ENCODE assay signal across 13 cellular contexts in the genomic region with DNA sequence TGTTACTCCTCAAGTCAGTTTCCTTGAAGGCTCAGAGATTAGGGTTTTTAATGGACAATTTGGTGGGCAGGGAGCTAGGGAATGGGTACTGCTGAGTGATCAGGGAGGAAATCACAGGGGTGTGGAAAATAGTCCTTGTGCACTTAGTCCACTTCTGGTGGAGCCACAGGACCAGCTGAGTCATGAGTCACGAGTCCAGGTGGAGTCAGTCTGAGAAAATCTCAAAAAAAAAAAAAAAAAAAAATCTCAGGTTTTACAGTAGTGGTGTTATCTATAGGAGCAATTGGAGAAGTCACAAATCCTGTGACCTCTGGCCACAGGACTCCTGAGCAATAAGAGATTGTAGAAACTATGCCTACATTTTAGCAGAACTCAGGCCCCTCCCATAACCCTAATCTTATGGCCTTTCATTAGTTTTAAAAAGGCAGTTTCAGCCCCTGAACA. TPM values are rescaled to one million over a fixed set of nuclear protein-coding genes. Genes with fewer than 3 reads are reported as not detected.
DNase-seq lines count a peak whose midpoint lies in the region; ATAC-seq and TF ChIP-seq lines count a peak whose summit lies in the region.
"Had no signal": no experiment of that assay in that cellular context is flagged by ENCODE, and none has a peak within 500 bp of the region (broad histone marks: within the 10 kb centered on the region; RNA-seq: fewer than 3 reads in every experiment).

No MANE protein-coding gene starts in this region.

- POLR2A ChIA-PET in HEK293 (lab: Yijun Ruan, JAX) (no interaction called here), RWPE1 (lab: Yijun Ruan, JAX; ENCODE audit: low non-redundant PET) (no interaction called here)

- no peak overlapping the region for H3K14ac ChIP-seq in H9 (ENCODE audit: insufficient read depth, low read length)

- no peaks in the 10 kb centered on the region for H3K27me3 Mint-ChIP-seq in H9 (ENCODE audit: low read depth)

- H2BK120ac ChIP-seq in H9 (ENCODE audit: low read depth, low read length, poor library complexity, severe bottlenecking): no peak overlapping the region

- no peak overlapping the region for H3K4me2 ChIP-seq in H9 (ENCODE audit: insufficient read depth, insufficient read length, low read length)

- no peak overlapping the region for H3K27ac ChIP-seq in HEK293 (ENCODE audit: extremely low read depth, low read depth, low read length)
- peak overlapping the region; percentile 70 for H3K27ac ChIP-seq in RWPE1
- H3K27ac ChIP-seq in stomach: peak overlapping the region in 4 of 5 donors; percentile 16 to 58 (median 40)
- H3K27ac ChIP-seq in lower lobe of right lung: no peak overlapping the region
- no peak overlapping the region for H3K27ac ChIP-seq in H9 (ENCODE audit: insufficient read length, low read depth, low read length)
- H3K27ac ChIP-seq: heart left ventricle, sigmoid colon, uterus had no signal

- TF ChIP-seq CTCF in HEK293 (tag by site-specific recombination; IDR thresholded peaks at IDR 0.05) (no peak), RWPE1 (conservative IDR thresholded peaks at IDR 0.05; ENCODE audit: low read depth) (no peak), foreskin fibroblast (IDR thresholded peaks at IDR 0.05; ENCODE audit: low read depth, low read length) (no peak), stomach (IDR thresholded peaks at IDR 0.05) (no peak), lower lobe of right lung (IDR thresholded peaks at IDR 0.05) (no peak), H9 (conservative IDR thresholded peaks at IDR 0.05) (no peak)

- no peak overlapping the region for H3K9ac ChIP-seq in H9 (ENCODE audit: extremely low read depth, insufficient read length, low read length)

- H3K4me1 Mint-ChIP-seq in H9: peaks cover 19 to 28% of the 10 kb centered on the region in 2 experiments

- H3K23ac ChIP-seq in H9 (ENCODE audit: insufficient read length, low read depth, low read length): no peak overlapping the region

- no peak overlapping the region for H2BK20ac ChIP-seq in H9 (ENCODE audit: low read depth, low read length, poor library complexity, severe bottlenecking)

- no peaks in the 10 kb centered on the region for H3K23me2 ChIP-seq in H9 (ENCODE audit: insufficient read length, low read depth, low read length, poor library complexity, severe bottlenecking)

- CTCF ChIA-PET in HEK293 (lab: Yijun Ruan, JAX) (interaction anchor here (0.7 kb wide), 1 partner anchor 485 kb away, joined by 3 read pairs; no protein-coding TSS in a partner anchor), RWPE1 (lab: Yijun Ruan, JAX) (interaction anchor here (0.5 kb wide), 1 partner anchor 29 kb away, joined by 3 read pairs; no protein-coding TSS in a partner anchor)

- H3K27me3 ChIP-seq in stomach: no peaks in the 10 kb centered on the region
- H3K27me3 ChIP-seq in lower lobe of right lung (ENCODE audit: low read depth): no peaks in the 10 kb centered on the region
- H3K27me3 ChIP-seq in H9 (ENCODE audit: insufficient read depth, low read length): no peaks in the 10 kb centered on the region
- H3K27me3 ChIP-seq: heart left ventricle, sigmoid colon, uterus had no signal

- H3K56ac ChIP-seq in H9 (ENCODE audit: insufficient read length, low read depth, low read length): no peak overlapping the region

- H3K36me3 ChIP-seq in HEK293 (ENCODE audit: control insufficient read depth in 2 of 2, insufficient read depth in 1 of 2, low read length in 2 of 2) (no peaks in the 10 kb centered on the region), stomach (no peaks in the 10 kb centered on the region), lower lobe of right lung (no peaks in the 10 kb centered on the region)
- H3K36me3 ChIP-seq: heart left ventricle, sigmoid colon, uterus had no signal

- ATAC-seq in lower lobe of right lung: no peak
- ATAC-seq: heart left ventricle had no signal

- H3K4me3 ChIP-seq in HEK293 (ENCODE audit: low read depth, low read length) (no peak overlapping the region), foreskin fibroblast (ENCODE audit: low read depth in 1 of 2, low read length in 2 of 2) (no peak overlapping the region), stomach (no peak overlapping the region), lower lobe of right lung (no peak overlapping the region)
- H3K4me3 ChIP-seq: heart left ventricle, sigmoid colon, uterus had no signal

- H4K5ac ChIP-seq in H9 (ENCODE audit: insufficient read length, low read depth, low read length): no peak overlapping the region

- no peak overlapping the region for H4K8ac ChIP-seq in H9 (replicated peaks; ENCODE audit: insufficient read length, low read depth, low read length)

- TF ChIP-seq EP300 in stomach (IDR thresholded peaks at IDR 0.05): no peak

- peaks cover 0 to 5% (median 3%) of the 10 kb centered on the region in 3 experiments; a peak in 3 of 7 replicates for H3K36me3 Mint-ChIP-seq in H9 (ENCODE audit: insufficient read depth in 1 of 3, low read depth in 3 of 3)

- no peak overlapping the region for H3K18ac ChIP-seq in H9 (ENCODE audit: insufficient read length, low read depth, low read length)

- no peaks in the 10 kb centered on the region for H4K20me1 ChIP-seq in H9 (ENCODE audit: control insufficient read depth, insufficient read depth, insufficient read length)

- no peaks in the 10 kb centered on the region for H3K79me2 ChIP-seq in H9 (ENCODE audit: insufficient read depth, low read length)

- no peaks in the 10 kb centered on the region for H3K9me3 ChIP-seq in HEK293 (ENCODE audit: control insufficient read depth, insufficient read depth, low read depth, low read length)
- H3K9me3 ChIP-seq in stomach: no peaks in the 10 kb centered on the region
- H3K9me3 ChIP-seq in lower lobe of right lung: no peaks in the 10 kb centered on the region
- H3K9me3 ChIP-seq in H9 (ENCODE audit: control insufficient read depth, low read depth, low read length): no peaks in the 10 kb centered on the region
- H3K9me3 ChIP-seq: heart left ventricle, sigmoid colon, uterus had no signal

- H2BK15ac ChIP-seq in H9 (ENCODE audit: low read depth, low read length): no peak overlapping the region

- H3K4me1 ChIP-seq in HEK293 (ENCODE audit: control insufficient read depth, insufficient read depth, low read length) (no peaks in the 10 kb centered on the region; the same call in 1 of the 2 replicates), stomach (peaks cover 0 to 10% (median 5%) of the 10 kb centered on the region in 4 donors), lower lobe of right lung (no peaks in the 10 kb centered on the region), H9 (ENCODE audit: insufficient read depth, low read length) (0 out of 2 replicates have a peak, but pooled peaks cover 3% of the 10 kb centered on the region)
- H3K4me1 ChIP-seq: sigmoid colon, uterus had no signal

- H3K4ac ChIP-seq in H9 (ENCODE audit: low read depth, low read length): no peak overlapping the region

- intact Hi-C loops in stomach (cut with DNase I; ENCODE audit: low total_unique reads): no loop called here
- intact Hi-C loops in lower lobe of right lung (cut with DNase I): no loop called here

- no peak overlapping the region for H3T11ph ChIP-seq in H9 (ENCODE audit: low read length)

- H4K91ac ChIP-seq in H9 (ENCODE audit: insufficient read length, low read depth, low read length): no peak overlapping the region

- WGBS in stomach, 5 donors: 37 to 73% (median 48%) methylated on average over 1 of the region's 1 CpG
- WGBS in H9 (ENCODE audit: extremely low coverage, insufficient read length, low lambda C conversion rate): no CpG with 5 or more reads among the region's 1 CpG

- peak; percentile 45 for DNase-seq in RWPE1 (ENCODE audit: low spot score)
- peak; percentile 34 to 52 for DNase-seq in foreskin fibroblast
- peak; percentile 36 for DNase-seq in stomach
- no peak for DNase-seq in lower lobe of right lung
- no peak for DNase-seq in NCI-H2227 treated with DMSO at 0.1 percent for 48 hours (lab: John Stamatoyannopoulos, UW)
- DNase-seq in H9: no peak
- no peak for DNase-seq in activated gamma-delta T cell (lab: John Stamatoyannopoulos, UW)
- DNase-seq: activated CD4-positive, alpha-beta T cell treated with anti-CD3 and anti-CD28 coated beads for 48 hours; activated naive CD4-positive, alpha-beta T cell; heart left ventricle; sigmoid colon; uterus had no signal

- no peak for TF ChIP-seq POLR2A in stomach (IDR thresholded peaks at IDR 0.05)

- H3K79me1 ChIP-seq in H9 (ENCODE audit: insufficient read depth, low read depth, low read length, poor library complexity, severe bottlenecking): no peaks in the 10 kb centered on the region

- no peak overlapping the region for H2BK12ac ChIP-seq in H9 (ENCODE audit: insufficient read length, low read depth, low read length)

- H2AFZ ChIP-seq in H9 (ENCODE audit: low read length): no peak overlapping the region

- H3K9me3 Mint-ChIP-seq in H9: peaks cover 0 to 4% of the 10 kb centered on the region in 2 experiments; a peak in 2 of 5 replicates

- no peak overlapping the region for H3K4me3 Mint-ChIP-seq in H9

- no peak overlapping the region for H2BK5ac ChIP-seq in H9 (ENCODE audit: insufficient read length, low read length)

- no peak overlapping the region for H2AK5ac ChIP-seq in H9 (ENCODE audit: insufficient read length, low read length)

- H3K27ac Mint-ChIP-seq in H9: peak overlapping the region in 1 of 3 experiments; percentile 75; a peak in 1 of 7 replicates

TF ChIP-seq in HEK293, 187 proteins besides CTCF, POLR2A, EP300 and RAD21 (continues in another document):
- TF ChIP-seq ZNF48 (tag by site-specific recombination; IDR thresholded peaks at IDR 0.05): no peak
- no peak for TF ChIP-seq MEIS1 (CRISPR knock-in tag; IDR thresholded peaks at IDR 0.05; ENCODE audit: borderline replicate concordance)
- TF ChIP-seq ZNF521 (tag by site-specific recombination; IDR thresholded peaks at IDR 0.05): no peak
- peak; percentile 75; the same call in 1 of the 2 replicates for TF ChIP-seq GFI1B (tag by site-specific recombination; IDR thresholded peaks at IDR 0.05)
- TF ChIP-seq ZNF530 (tag by site-specific recombination; IDR thresholded peaks at IDR 0.05; ENCODE audit: low read depth): no peak
- TF ChIP-seq ZNF324 (tag by site-specific recombination; IDR thresholded peaks at IDR 0.05): no peak

RNA-seq across cellular contexts. Expression of a gene that starts 28.2 kb away (rescaled TPM):
- total RNA-seq in stomach (100 to 1,000 TPM in 1 of 5 donors, 10 to 100 TPM in 1, 1 to 10 TPM in 2, not detected in 1; 2.9 to 131 (median 15.6) TPM), lower lobe of right lung (7.7 TPM), H9 (2021) (9.6 and 10.8 TPM in 2 replicates)
- 10 to 100 TPM in 2 of 3 donors, 1 to 10 TPM in 1; 7.9 to 12.5 (median 11.2) TPM for polyA plus RNA-seq in stomach

Comparison
In these comparisons a context has a peak if more than half of its experiments do, and no peak if none do; other contexts are left out.
1. H3K27ac ChIP-seq: peak in RWPE1 (single experiment) and stomach (4 of 5); none in HEK293 (single experiment), lower lobe of right lung (single experiment) and H9 (single experiment).
2. DNase-seq: peak in RWPE1 (single experiment), foreskin fibroblast (2 of 2) and stomach (single experiment); none in lower lobe of right lung (single experiment), NCI-H2227 treated with DMSO at 0.1 percent for 48 hours (single experiment), H9 (single experiment) and activated gamma-delta T cell (single experiment).